ENCODE assay signal across 8 cellular contexts in genomic region chr10:90857635-90858488, GRCh38. TPM values are rescaled to one million over a fixed set of nuclear protein-coding genes. Genes with fewer than 3 reads are reported as not detected.
DNase-seq lines count a peak whose midpoint lies in the region; ATAC-seq lines count a peak whose summit lies in the region.

TSS of gene HTR7 (minus strand) at chr10:90858039. CDS start at chr10:90857671, 368 bp downstream.

- H3K23ac ChIP-seq in mesenchymal stem cell (ENCODE audit: low read length in 2 of 2), result peak within 1 kb of the TSS in 1 of 2 experiments; percentile 73

- H3K27me3 ChIP-seq in effector memory CD4-positive, alpha-beta T cell (replicated peaks; ENCODE audit: control insufficient read depth, insufficient read depth, low read length, poor library complexity, severe bottlenecking), result peaks cover 23% of the 10 kb centered on the region
- peaks cover 7 to 34% of the 10 kb centered on the region in 2 experiments for H3K27me3 ChIP-seq in mesenchymal stem cell (ENCODE audit: control insufficient read depth in 1 of 2, insufficient read depth in 1 of 2, low read length in 2 of 2)

- peak within 1 kb of the TSS; percentile 61 for H3K4me3 ChIP-seq in effector memory CD4-positive, alpha-beta T cell (ENCODE audit: insufficient read depth, low read depth, low read length, poor library complexity, severe bottlenecking)
- H3K4me3 ChIP-seq in mesenchymal stem cell (ENCODE audit: insufficient read depth in 1 of 2, low read depth in 1 of 2, low read length in 2 of 2), result peak within 1 kb of the TSS; percentile 76 to 82

- WGBS in mesenchymal stem cell, result under 1% methylated on average over 77 of the region's 105 CpGs

- no peaks in the 10 kb centered on the region for H3K36me3 ChIP-seq in effector memory CD4-positive, alpha-beta T cell (ENCODE audit: control insufficient read depth, insufficient read depth, low read length)
- no peaks in the 10 kb centered on the region for H3K36me3 ChIP-seq in mesenchymal stem cell (ENCODE audit: control insufficient read depth in 1 of 2, insufficient read depth in 2 of 2, low read depth in 1 of 2, low read length in 2 of 2)

- H3K4me2 ChIP-seq in mesenchymal stem cell (ENCODE audit: low read length, poor library complexity, severe bottlenecking), result peak within 1 kb of the TSS; percentile 95

- peak within 1 kb of the TSS; percentile 56 for H2AFZ ChIP-seq in mesenchymal stem cell (ENCODE audit: low read depth, low read length)

- peak within 1 kb of the TSS; percentile 78 for H3K9ac ChIP-seq in mesenchymal stem cell (ENCODE audit: low read length)

- H2BK12ac ChIP-seq in mesenchymal stem cell (ENCODE audit: low read length in 2 of 2), result peak within 1 kb of the TSS in 1 of 2 experiments; percentile 54

- peaks cover 11% of the 10 kb centered on the region for H3K4me1 ChIP-seq in effector memory CD4-positive, alpha-beta T cell (ENCODE audit: control insufficient read depth, insufficient read depth, low read length, poor library complexity, severe bottlenecking)
- peaks cover 7% of the 10 kb centered on the region for H3K4me1 ChIP-seq in mesenchymal stem cell (ENCODE audit: control insufficient read depth, insufficient read depth, low read depth, low read length)

- DNase-seq in GDM1 (lab: John Stamatoyannopoulos, UW) (peak; percentile 26), Kasumi-1 (lab: John Stamatoyannopoulos, UW) (peak; percentile 32 to 52), mesenchymal stem cell (peak; percentile 59), NCI-H128 (lab: John Stamatoyannopoulos, UW; ENCODE audit: unreplicated experiment) (no peak)
- peak; percentile 42 to 45 for DNase-seq in activated CD4-positive, alpha-beta T cell treated with anti-CD3 and anti-CD28 coated beads, Interleukin-2, amount 50 U/mL, for 4 hours
- DNase-seq in effector memory CD4-positive, alpha-beta T cell, result peak; percentile 15 to 47 (median 41)
- DNase-seq in stimulated activated CD8-positive, alpha-beta memory T cell treated with anti-CD3 and anti-CD28 coated beads, Interleukin-4, amount 100 ng/mL, for 1 hour (ENCODE audit: low read depth in 2 of 2, low spot score in 1 of 2), result peak; percentile 2 to 25

- H4K91ac ChIP-seq in mesenchymal stem cell (ENCODE audit: low read length), result peak within 1 kb of the TSS; percentile 23

- peak within 1 kb of the TSS; percentile 77 for H2BK15ac ChIP-seq in mesenchymal stem cell (ENCODE audit: low read depth, poor library complexity, severe bottlenecking)

- no peaks in the 10 kb centered on the region for H3K9me3 ChIP-seq in effector memory CD4-positive, alpha-beta T cell (ENCODE audit: control insufficient read depth, low read length)
- peaks cover 6% of the 10 kb centered on the region for H3K9me3 ChIP-seq in mesenchymal stem cell (ENCODE audit: control insufficient read depth, low read length)

- H4K8ac ChIP-seq in mesenchymal stem cell (ENCODE audit: low read length), result peak within 1 kb of the TSS; percentile 66

- H2BK120ac ChIP-seq in mesenchymal stem cell (ENCODE audit: low read depth, low read length), result peak within 1 kb of the TSS; percentile 84

- no peak within 1 kb of the TSS for H2BK5ac ChIP-seq in mesenchymal stem cell (ENCODE audit: low read depth, low read length, poor library complexity, severe bottlenecking)

- H3K4ac ChIP-seq in mesenchymal stem cell (ENCODE audit: low read depth in 1 of 2, low read length in 2 of 2), result peak within 1 kb of the TSS; percentile 56 to 71

- no peak within 1 kb of the TSS for H2AK5ac ChIP-seq in mesenchymal stem cell (ENCODE audit: low read length, severe bottlenecking)

- H3K79me1 ChIP-seq in mesenchymal stem cell (replicated peaks; ENCODE audit: low read length, poor library complexity, severe bottlenecking), result no peaks in the 10 kb centered on the region

- peak within 1 kb of the TSS; percentile 67 to 92 for H3K18ac ChIP-seq in mesenchymal stem cell (ENCODE audit: low read depth in 1 of 2, low read length in 2 of 2)

- peak; percentile 74 for ATAC-seq in GM21576 (IDR thresholded peaks at IDR 0.05; ENCODE audit: unreplicated experiment)

- H3K27ac ChIP-seq in effector memory CD4-positive, alpha-beta T cell (ENCODE audit: insufficient read depth, low read length, poor library complexity, severe bottlenecking), result no peak within 1 kb of the TSS
- no peak within 1 kb of the TSS for H3K27ac ChIP-seq in mesenchymal stem cell (ENCODE audit: low read length, poor library complexity, severe bottlenecking)

- peak within 1 kb of the TSS in 1 of 2 experiments; percentile 39 for H3K14ac ChIP-seq in mesenchymal stem cell (ENCODE audit: low read length in 2 of 2)

RNA-seq across cellular contexts. Expression of gene HTR7, which starts in this region (rescaled TPM):
- polyA plus RNA-seq in mesenchymal stem cell (2013, experiment 1 of 2), result 1.3 TPM
- polyA plus RNA-seq in mesenchymal stem cell (2013, experiment 2 of 2), result 1.2 TPM
